In the genomic region with DNA sequence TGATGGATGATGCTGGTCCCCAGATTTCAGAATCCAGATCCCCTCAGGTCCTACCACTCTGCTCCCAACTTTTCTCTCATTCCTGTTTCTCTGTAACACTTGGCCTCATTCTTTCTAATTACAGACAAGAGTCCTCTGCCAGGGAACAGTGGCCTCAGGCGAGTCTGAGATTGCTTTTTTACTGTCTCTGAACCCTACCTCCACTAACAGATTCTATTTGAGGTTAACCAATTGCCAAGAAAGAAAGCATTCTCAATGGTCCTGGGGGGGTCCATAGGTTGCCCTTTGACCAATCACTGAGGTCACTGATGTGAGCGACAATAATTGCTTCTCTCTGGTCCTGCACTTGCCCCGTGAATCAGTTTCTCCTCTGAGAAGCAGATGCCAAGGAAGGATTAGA, we compare ENCODE assay signal across 9 cellular contexts.
"Had no signal": no experiment of that assay in that cellular context is flagged by ENCODE, and none has a peak within 500 bp of the region (broad histone marks: within the 10 kb centered on the region; RNA-seq: fewer than 3 reads in every experiment).

No MANE protein-coding gene starts in this region.

- H3K27ac ChIP-seq: GM23248 had no signal

- ATAC-seq: GM23338, HCT116 had no signal

- DNase-seq: GM23248, GOT3, H7, H9, HCEC 1CT, HFFc6 had no signal

- H3K9me3 ChIP-seq: HAP-1 had no signal

- H3K4me1 ChIP-seq: HAP-1 had no signal

- H3K4me3 ChIP-seq: GM23248, GM23338, HAP-1 had no signal

- H3K36me3 ChIP-seq: HAP-1 had no signal
